1 cellular context compared by ENCODE assay signal in the genomic region with DNA sequence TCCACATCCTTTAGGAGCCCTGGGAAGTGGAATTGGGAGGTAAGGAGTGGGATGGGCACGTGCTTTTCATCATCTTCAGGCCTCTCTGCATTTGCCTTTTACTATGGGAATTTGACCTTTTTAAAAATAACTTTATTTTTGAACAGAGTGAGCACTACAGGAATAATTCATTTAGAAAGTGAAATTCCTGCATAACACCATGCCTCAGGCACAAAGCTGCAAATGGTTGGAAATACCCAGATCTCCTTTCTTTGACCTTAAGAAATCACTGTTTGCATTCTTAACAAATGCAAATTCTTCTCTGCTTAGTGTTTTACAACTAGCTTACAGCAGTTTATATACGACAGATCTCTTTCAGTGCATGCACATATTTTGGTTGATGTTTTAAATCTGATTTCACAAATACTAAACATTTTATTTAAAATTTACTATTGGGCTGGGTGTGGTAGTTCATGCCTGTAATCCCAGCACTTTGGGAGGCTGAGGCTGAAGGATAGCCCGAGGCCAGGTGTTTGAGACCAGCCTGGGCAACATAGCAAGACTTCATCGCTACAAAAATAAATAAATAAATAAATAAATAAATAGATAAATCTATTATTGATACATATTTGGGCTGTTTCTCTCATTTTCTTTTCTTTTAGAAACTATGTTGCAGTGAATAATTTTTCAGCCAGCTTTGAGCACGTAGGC.
TF ChIP-seq lines count a peak whose summit lies in the region.

No MANE protein-coding gene starts in this region.

TF ChIP-seq in GM23338, 12 proteins besides CTCF, POLR2A, EP300 and RAD21 (continued from another document):
- TF ChIP-seq, protein P1, sequence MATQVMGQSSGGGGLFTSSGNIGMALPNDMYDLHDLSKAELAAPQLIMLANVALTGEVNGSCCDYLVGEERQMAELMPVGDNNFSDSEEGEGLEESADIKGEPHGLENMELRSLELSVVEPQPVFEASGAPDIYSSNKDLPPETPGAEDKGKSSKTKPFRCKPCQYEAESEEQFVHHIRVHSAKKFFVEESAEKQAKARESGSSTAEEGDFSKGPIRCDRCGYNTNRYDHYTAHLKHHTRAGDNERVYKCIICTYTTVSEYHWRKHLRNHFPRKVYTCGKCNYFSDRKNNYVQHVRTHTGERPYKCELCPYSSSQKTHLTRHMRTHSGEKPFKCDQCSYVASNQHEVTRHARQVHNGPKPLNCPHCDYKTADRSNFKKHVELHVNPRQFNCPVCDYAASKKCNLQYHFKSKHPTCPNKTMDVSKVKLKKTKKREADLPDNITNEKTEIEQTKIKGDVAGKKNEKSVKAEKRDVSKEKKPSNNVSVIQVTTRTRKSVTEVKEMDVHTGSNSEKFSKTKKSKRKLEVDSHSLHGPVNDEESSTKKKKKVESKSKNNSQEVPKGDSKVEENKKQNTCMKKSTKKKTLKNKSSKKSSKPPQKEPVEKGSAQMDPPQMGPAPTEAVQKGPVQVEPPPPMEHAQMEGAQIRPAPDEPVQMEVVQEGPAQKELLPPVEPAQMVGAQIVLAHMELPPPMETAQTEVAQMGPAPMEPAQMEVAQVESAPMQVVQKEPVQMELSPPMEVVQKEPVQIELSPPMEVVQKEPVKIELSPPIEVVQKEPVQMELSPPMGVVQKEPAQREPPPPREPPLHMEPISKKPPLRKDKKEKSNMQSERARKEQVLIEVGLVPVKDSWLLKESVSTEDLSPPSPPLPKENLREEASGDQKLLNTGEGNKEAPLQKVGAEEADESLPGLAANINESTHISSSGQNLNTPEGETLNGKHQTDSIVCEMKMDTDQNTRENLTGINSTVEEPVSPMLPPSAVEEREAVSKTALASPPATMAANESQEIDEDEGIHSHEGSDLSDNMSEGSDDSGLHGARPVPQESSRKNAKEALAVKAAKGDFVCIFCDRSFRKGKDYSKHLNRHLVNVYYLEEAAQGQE (IDR thresholded peaks at IDR 0.05; ENCODE audit: unreplicated experiment), result no peak
- no peak; the same call in 1 of the 2 replicates for TF ChIP-seq NANOG (IDR thresholded peaks at IDR 0.05; ENCODE audit: borderline replicate concordance)
